In the genomic region with DNA sequence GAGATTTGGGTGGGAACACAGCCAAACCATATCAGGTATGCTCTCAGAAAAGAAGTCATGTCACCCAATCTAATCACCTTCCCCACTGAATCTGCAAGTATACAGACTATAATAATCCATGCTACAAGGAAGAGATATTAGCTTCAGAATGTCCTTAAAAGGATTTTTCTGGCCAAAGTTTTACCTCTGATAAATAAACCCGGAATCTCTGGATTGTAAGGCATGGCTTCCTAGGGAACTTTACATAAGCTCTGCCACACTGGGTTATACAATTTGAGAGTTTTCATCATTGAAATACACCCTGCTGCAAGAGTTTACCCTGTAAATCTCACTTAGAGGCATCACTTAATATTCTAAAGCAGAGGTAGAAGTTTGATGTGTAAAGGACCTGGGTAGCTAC, we compare ENCODE assay signal across 1 cellular context.
TF ChIP-seq lines count a peak whose summit lies in the region.

No MANE protein-coding gene starts in this region.

TF ChIP-seq in IMR-90, 13 proteins besides CTCF, POLR2A, EP300 and RAD21:
- TF ChIP-seq BHLHE40 (IDR thresholded peaks at IDR 0.05; ENCODE audit: low read depth, low read length) (no peak), MXI1 (IDR thresholded peaks at IDR 0.05; ENCODE audit: borderline replicate concordance, low read depth, low read length) (no peak), RCOR1 (IDR thresholded peaks at IDR 0.05; ENCODE audit: insufficient replicate concordance, low read length) (no peak), FOS (IDR thresholded peaks at IDR 0.05; ENCODE audit: low read depth, low read length) (no peak), RFX5 (IDR thresholded peaks at IDR 0.05; ENCODE audit: low read depth, low read length) (no peak), SMC3 (IDR thresholded peaks at IDR 0.05; ENCODE audit: low read depth, low read length) (no peak), MAFK (IDR thresholded peaks at IDR 0.05; ENCODE audit: low read depth, low read length) (no peak), NFE2L2 (IDR thresholded peaks at IDR 0.05; ENCODE audit: low read depth, low read length) (no peak), MAZ (IDR thresholded peaks at IDR 0.05; ENCODE audit: borderline replicate concordance, low read depth, low read length) (no peak), ELK1 (IDR thresholded peaks at IDR 0.05; ENCODE audit: borderline replicate concordance, low read depth, low read length) (no peak)
TF ChIP-seq in IMR-90: peak in this region for 0.
